Comparison of ENCODE assay signal across 17 cellular contexts in genomic region chr17:71378741-71379140, GRCh38.
DNase-seq lines count a peak whose midpoint lies in the region; ATAC-seq, FAIRE-seq and TF ChIP-seq lines count a peak whose summit lies in the region.
"Had no signal": no experiment of that assay in that cellular context is flagged by ENCODE, and none has a peak within 500 bp of the region (broad histone marks: within the 10 kb centered on the region; RNA-seq: fewer than 3 reads in every experiment).

No MANE protein-coding gene starts in this region.

- H3K36me3 ChIP-seq in esophagus muscularis mucosa, result no peaks in the 10 kb centered on the region

- H3K27ac ChIP-seq in esophagus muscularis mucosa (replicated peaks in 1 of 4), result no peak overlapping the region

- no peak overlapping the region for H3K4me3 ChIP-seq in esophagus muscularis mucosa
- H3K4me3 ChIP-seq: GM12878 had no signal

- 90% methylated on average over 3 of the region's 3 CpGs for WGBS in esophagus muscularis mucosa

- intact Hi-C loops in esophagus muscularis mucosa (cut with DNase I) (no loop called here), left cardiac atrium (cut with DNase I) (no loop called here)

- peak; percentile 18 for DNase-seq in ELF-1 (ENCODE audit: low read depth, low spot score)
- no peak for DNase-seq in HEK293T (ENCODE audit: extremely low spot score)
- peak; percentile 74 for DNase-seq in esophagus muscularis mucosa (ENCODE audit: extremely low spot score)
- no peak for DNase-seq in left cardiac atrium
- no peak for DNase-seq in H54 (ENCODE audit: insufficient read length, low spot score)
- DNase-seq: C1 segment of cervical spinal cord; CD4-positive, alpha-beta memory T cell; COR-L47; DMS153; DND-41; GDM1; GOT3; H7; HCEC 1CT had no signal

- CTCF ChIA-PET in HEK293T (lab: Yijun Ruan, JAX), result interaction anchor here (1.1 kb wide), 1 partner anchor 82 kb away, joined by 3 read pairs; no protein-coding TSS in a partner anchor

- TF ChIP-seq EP300 in esophagus muscularis mucosa (IDR thresholded peaks at IDR 0.05), result no peak

- TF ChIP-seq CTCF in esophagus muscularis mucosa (IDR thresholded peaks at IDR 0.05), result no peak

- POLR2A ChIA-PET in HEK293T (lab: Yijun Ruan, JAX), result no interaction called here

- no peak for FAIRE-seq in H54 (lab: Jason Lieb, UNC)
- FAIRE-seq: GM12878, GM19239 had no signal

- H3K9me3 ChIP-seq in esophagus muscularis mucosa, result no peaks in the 10 kb centered on the region

- H3K4me1 ChIP-seq in esophagus muscularis mucosa, result no peaks in the 10 kb centered on the region

- no peak for TF ChIP-seq POLR2A in esophagus muscularis mucosa (IDR thresholded peaks at IDR 0.05; ENCODE audit: low read depth)
- TF ChIP-seq POLR2A in H54 (IDR thresholded peaks at IDR 0.05; ENCODE audit: low read depth, low read length), result no peak

- no peaks in the 10 kb centered on the region for H3K27me3 ChIP-seq in esophagus muscularis mucosa

- ATAC-seq in left cardiac atrium, result no peak
- ATAC-seq in HG02970 (IDR thresholded peaks at IDR 0.05; ENCODE audit: low FRiP score, unreplicated experiment), result no peak
- ATAC-seq: GM12878 had no signal

TF ChIP-seq in HEK293T, 16 proteins besides CTCF, POLR2A, EP300 and RAD21:
- TF ChIP-seq PKNOX1 (IDR thresholded peaks at IDR 0.05), result peak; percentile 86
- no peak for TF ChIP-seq TARDBP (IDR thresholded peaks at IDR 0.05)

Comparison
In these comparisons a context has a peak if more than half of its experiments do, and no peak if none do; other contexts are left out.
1. DNase-seq: peak in ELF-1 (single experiment) and esophagus muscularis mucosa (single experiment); none in HEK293T (single experiment), left cardiac atrium (single experiment) and H54 (single experiment).